Comparison of ENCODE assay signal across 9 cellular contexts in genomic region chr9:84315278-84315877, GRCh38. TPM values are rescaled to one million over a fixed set of nuclear protein-coding genes. Genes with fewer than 3 reads are reported as not detected.
DNase-seq lines count a peak whose midpoint lies in the region; ATAC-seq and TF ChIP-seq lines count a peak whose summit lies in the region.
"Had no signal": no experiment of that assay in that cellular context is flagged by ENCODE, and none has a peak within 500 bp of the region (broad histone marks: within the 10 kb centered on the region; RNA-seq: fewer than 3 reads in every experiment).

No MANE protein-coding gene starts in this region.

- POLR2A ChIA-PET in PC-9 (lab: Charles Lee; ENCODE audit: unreplicated experiment): no interaction called here

- H3K4me1 Mint-ChIP-seq in activated T-helper 17 cell treated with anti-CD3 and anti-CD28 coated beads, Interleukin-2, amount 50 U/mL, for 72 hours: no peaks in the 10 kb centered on the region

- H3K9me2 ChIP-seq in PC-9 (ENCODE audit: insufficient read depth): no peaks in the 10 kb centered on the region

- no peaks in the 10 kb centered on the region for H3K27me3 ChIP-seq in PC-9 (ENCODE audit: insufficient read depth, low read depth)
- H3K27me3 ChIP-seq in ovary: no peaks in the 10 kb centered on the region
- no peaks in the 10 kb centered on the region for H3K27me3 ChIP-seq in uterus
- H3K27me3 ChIP-seq: BLaER1 treated with 17β-estradiol and CSF1 and Interleukin-3, amounts not matched to agents 10 nM and 100 nM had no signal

- no peaks in the 10 kb centered on the region for H3K36me3 ChIP-seq in PC-9 (ENCODE audit: low read depth)
- no peaks in the 10 kb centered on the region for H3K36me3 ChIP-seq in ovary
- H3K36me3 ChIP-seq in uterus: no peaks in the 10 kb centered on the region
- H3K36me3 ChIP-seq: BLaER1 treated with 17β-estradiol and CSF1 and Interleukin-3, amounts not matched to agents 10 nM and 100 nM had no signal

- H3K4me1 ChIP-seq in PC-9 (replicated peaks; ENCODE audit: insufficient read depth): no peaks in the 10 kb centered on the region
- H3K4me1 ChIP-seq in ovary (ENCODE audit: insufficient read depth): no peaks in the 10 kb centered on the region
- no peaks in the 10 kb centered on the region for H3K4me1 ChIP-seq in uterus

- no peaks in the 10 kb centered on the region for H3K27me3 Mint-ChIP-seq in activated T-helper 17 cell treated with anti-CD3 and anti-CD28 coated beads, Interleukin-2, amount 50 U/mL, for 72 hours

- TF ChIP-seq EP300 in ovary (IDR thresholded peaks at IDR 0.05): no peak

- no peaks in the 10 kb centered on the region for H3F3A ChIP-seq in PC-9 (ENCODE audit: insufficient read depth, low read depth)

- no peaks in the 10 kb centered on the region for H3K9me3 Mint-ChIP-seq in activated T-helper 17 cell treated with anti-CD3 and anti-CD28 coated beads, Interleukin-2, amount 50 U/mL, for 72 hours

- BruUV-seq in PC-9 (replicated peaks; lab: Mats Ljungman, UMichigan): no TSS peak

- peak overlapping the region; percentile 74 for H3K27ac Mint-ChIP-seq in activated T-helper 17 cell treated with anti-CD3 and anti-CD28 coated beads, Interleukin-2, amount 50 U/mL, for 72 hours

- 6 to 9% (median 8%) methylated on average over 8 of the region's 8 CpGs for WGBS in ovary, 3 donors

- H2AFZ ChIP-seq in PC-9: no peak overlapping the region

- no peak overlapping the region for H3K4me2 ChIP-seq in PC-9

- H3K36me3 Mint-ChIP-seq in activated T-helper 17 cell treated with anti-CD3 and anti-CD28 coated beads, Interleukin-2, amount 50 U/mL, for 72 hours (ENCODE audit: low read depth): no peaks in the 10 kb centered on the region

- ATAC-seq in activated T-helper 17 cell treated with anti-CD3 and anti-CD28 coated beads, Interleukin-2, amount 50 U/mL, for 72 hours (replicated peaks): peak; percentile 56

- TF ChIP-seq CTCF in PC-9 (conservative IDR thresholded peaks at IDR 0.05): peak; percentile 91
- TF ChIP-seq CTCF in foreskin fibroblast (IDR thresholded peaks at IDR 0.05; ENCODE audit: low read depth, low read length): peak; percentile 68
- TF ChIP-seq CTCF in ovary (IDR thresholded peaks at IDR 0.05): peak; percentile 26 to 63 (median 32)
- TF ChIP-seq CTCF in uterus (IDR thresholded peaks at IDR 0.05): peak; percentile 66 to 80 (median 74)

- intact Hi-C loops in PC-9 (cut with micrococcal nuclease; ENCODE audit: unreplicated experiment): loop anchor here (1.0 to 5.0 kb wide), 5 partner anchors 21 to 478 kb away; partner anchors contain the start of gene KIF27
- intact Hi-C loops in ovary (cut with DNase I): no loop called here
- intact Hi-C loops in uterus (cut with DNase I; ENCODE audit: low total_unique reads): no loop called here

- H4K20me1 ChIP-seq in PC-9 (ENCODE audit: insufficient read depth): no peaks in the 10 kb centered on the region
- H4K20me1 ChIP-seq: BLaER1 treated with 17β-estradiol and CSF1 and Interleukin-3, amounts not matched to agents 10 nM and 100 nM had no signal

- H3K79me2 ChIP-seq in PC-9 (ENCODE audit: low read depth): no peaks in the 10 kb centered on the region

- H3K9me3 ChIP-seq in PC-9 (ENCODE audit: insufficient read depth, low read depth) (no peaks in the 10 kb centered on the region), ovary (no peaks in the 10 kb centered on the region), uterus (no peaks in the 10 kb centered on the region)
- H3K9me3 ChIP-seq: BLaER1 treated with 17β-estradiol and CSF1 and Interleukin-3, amounts not matched to agents 10 nM and 100 nM had no signal

- H3K4me3 Mint-ChIP-seq in activated T-helper 17 cell treated with anti-CD3 and anti-CD28 coated beads, Interleukin-2, amount 50 U/mL, for 72 hours: peak overlapping the region; percentile 2

- H3K4me3 ChIP-seq in PC-9 (no peak overlapping the region), foreskin fibroblast (ENCODE audit: low read depth in 1 of 2, low read length in 2 of 2) (peak overlapping the region in 1 of 2 donors; percentile 2), ovary (no peak overlapping the region), uterus (no peak overlapping the region)
- H3K4me3 ChIP-seq: BLaER1 treated with 17β-estradiol and CSF1 and Interleukin-3, amounts not matched to agents 10 nM and 100 nM had no signal

- DNase-seq in DMS79 treated with DMSO at 0.1 percent for 48 hours (lab: John Stamatoyannopoulos, UW) (peak; percentile 9), DMS79 (lab: John Stamatoyannopoulos, UW) (no peak), HK-2 (ENCODE audit: unreplicated experiment) (peak; percentile 52), PC-9 (peak; percentile 38 to 52), foreskin fibroblast (peak; percentile 51 to 86), ovary (peak; percentile 22 to 60 (median 54)), uterus (peak; percentile 41 to 42)

- CTCF ChIA-PET in PC-9 (lab: Charles Lee): interaction anchor here (0.6 to 1.1 kb wide), 5 partner anchors 10 to 403 kb away, joined by 3 to 7 read pairs (median 3); no protein-coding TSS in a partner anchor

- H3K27ac ChIP-seq in PC-9 (no peak overlapping the region), ovary (no peak overlapping the region), uterus (no peak overlapping the region)
- H3K27ac ChIP-seq: BLaER1 treated with 17β-estradiol and CSF1 and Interleukin-3, amounts not matched to agents 10 nM and 100 nM had no signal

- TF ChIP-seq POLR2A in ovary (IDR thresholded peaks at IDR 0.05): no peak
- no peak for TF ChIP-seq POLR2A in uterus (IDR thresholded peaks at IDR 0.05)

RNA-seq across cellular contexts. Expression of gene SLC28A3, which starts 25.2 kb away (rescaled TPM):
- total RNA-seq in PC-9 (2021) (0.08 and 0.13 TPM in 2 replicates), ovary (1 to 10 TPM in 2 of 7 donors, under 1 TPM in 4, not detected in 1; 0.08 to 9.0 (median 0.59) TPM), uterus (under 1 TPM in 1 of 4 donors, not detected in 3; 0.76 TPM)
- 1 to 10 TPM in 1 of 2 donors, under 1 TPM in 1; 0.37 to 1.5 TPM for total RNA-seq in activated T-helper 17 cell treated with anti-CD3 and anti-CD28 coated beads, Interleukin-2, amount 50 U/mL, for 72 hours
- 1 to 10 TPM in 1 of 2 donors, under 1 TPM in 1; 0.08 to 8.6 TPM for polyA plus RNA-seq in ovary

Comparison
In these comparisons a context has a peak if more than half of its experiments do, and no peak if none do; other contexts are left out.
1. CTCF ChIP-seq: peak in every context shown above with its lines; median percentile 91 in PC-9; 74 in uterus; 68 in foreskin fibroblast; 32 in ovary.